In genomic region chr1:38000529-38001453, GRCh38 we compare ENCODE assay signal across 1 cellular context.
TF ChIP-seq lines count a peak whose summit lies in the region.

No MANE protein-coding gene starts in this region.

TF ChIP-seq in SK-N-SH treated with all-trans-retinoic acid at 6 μM for 48 hours, 23 proteins besides CTCF, POLR2A, EP300 and RAD21 (continued from another document):
- TF ChIP-seq TSHZ2 (CRISPR knock-in tag; IDR thresholded peaks at IDR 0.05) (no peak), CSRNP3 (CRISPR knock-in tag; IDR thresholded peaks at IDR 0.05) (no peak)
